In genomic region chr6:21299216-21299615, GRCh38 we compare ENCODE assay signal across 8 cellular contexts.
"Had no signal": no experiment of that assay in that cellular context is flagged by ENCODE, and none has a peak within 500 bp of the region (broad histone marks: within the 10 kb centered on the region; RNA-seq: fewer than 3 reads in every experiment).

No MANE protein-coding gene starts in this region.

- H2AFZ ChIP-seq: GM23248 had no signal

- H3K36me3 ChIP-seq: HAP-1 had no signal

- H3K9ac ChIP-seq: GM23248 had no signal

- DNase-seq: GM23248, GOT3, H7, HFFc6, KG1 had no signal

- H3K27ac ChIP-seq: GM23248, HL-60 had no signal

- H3K4me3 ChIP-seq: GM23248, HAP-1 had no signal

- H3K9me3 ChIP-seq: HAP-1 had no signal

- ATAC-seq: HCT116 had no signal
